Comparison of ENCODE assay signal across 26 cellular contexts in the genomic region with DNA sequence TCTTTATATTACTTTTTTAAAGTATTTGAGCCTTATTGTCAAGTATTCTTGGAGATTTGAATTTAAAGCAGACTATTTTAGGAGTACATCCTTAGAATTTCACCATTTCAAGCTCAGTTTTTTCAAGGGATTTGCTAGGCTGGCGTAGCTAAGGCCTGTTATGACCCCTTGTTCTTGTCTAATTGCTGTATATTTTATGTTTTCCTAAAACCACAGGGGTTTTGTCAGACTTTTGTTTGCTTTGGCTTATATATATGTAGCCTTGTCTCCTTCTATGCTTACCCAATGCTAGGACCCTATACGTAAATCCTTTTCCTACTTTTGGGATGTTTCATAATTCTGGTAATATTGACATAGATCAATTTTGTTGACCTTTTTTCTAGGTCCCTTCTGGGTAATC.
"Had no signal": no experiment of that assay in that cellular context is flagged by ENCODE, and none has a peak within 500 bp of the region (broad histone marks: within the 10 kb centered on the region; RNA-seq: fewer than 3 reads in every experiment).

No MANE protein-coding gene starts in this region.

- ATAC-seq: activated CD8-positive, alpha-beta memory T cell treated with anti-CD3 and anti-CD28 coated beads, Interleukin-2, amount 10 ng/mL, durations not matched to agents 7 days and 5 days; body of pancreas; left lobe of liver; lower lobe of right lung; stimulated activated memory B cell treated with anti-CD40 and anti-IgM and Interleukin-4, amounts not matched to agents 10 μg/mL and 1 μg/mL and 100 μg/mL, for 72 hours; WTC11 had no signal

- H3K9me3 ChIP-seq: body of pancreas, lower lobe of right lung, ovary, prostate gland, right atrium auricular region, stomach, transverse colon, uterus had no signal

- H3K9me3 Mint-ChIP-seq: activated CD4-positive, alpha-beta memory T cell treated with anti-CD3 and anti-CD28 coated beads, Interleukin-2, amount 10 ng/mL, durations not matched to agents 7 days and 5 days; activated CD4-positive, alpha-beta T cell treated with anti-CD3 and anti-CD28 coated beads, Interleukin-2, amount 10 ng/mL, durations not matched to agents 24 days and 14 days; T-helper 1 cell treated with Interleukin-12 subunit alpha and Interleukin-12 subunit beta and Interleukin-4 antibody, amounts not matched to agents 30 μg/mL and 1 μg/mL, for 36 hours; WTC11 had no signal

- H3K27me3 Mint-ChIP-seq: activated CD4-positive, alpha-beta memory T cell treated with anti-CD3 and anti-CD28 coated beads, Interleukin-2, amount 10 ng/mL, durations not matched to agents 7 days and 5 days; activated CD4-positive, alpha-beta T cell treated with anti-CD3 and anti-CD28 coated beads, Interleukin-2, amount 10 ng/mL, durations not matched to agents 24 days and 14 days; activated CD8-positive, alpha-beta memory T cell treated with anti-CD3 and anti-CD28 coated beads, Interleukin-2, amount 10 ng/mL, durations not matched to agents 7 days and 5 days; activated naive CD4-positive, alpha-beta T cell treated with anti-CD3 and anti-CD28 coated beads, Interleukin-2, amount 10 ng/mL, durations not matched to agents 7 days and 5 days; naive B cell; stimulated activated memory B cell treated with anti-CD40 and anti-IgM and Interleukin-4, amounts not matched to agents 10 μg/mL and 1 μg/mL and 100 μg/mL, for 72 hours had no signal

- DNase-seq: activated CD4-positive, alpha-beta memory T cell treated with anti-CD3 and anti-CD28 coated beads, Interleukin-2, amount 10 ng/mL, durations not matched to agents 7 days and 5 days; activated CD4-positive, alpha-beta T cell treated with anti-CD3 and anti-CD28 coated beads, Interleukin-2, amount 10 ng/mL, durations not matched to agents 24 days and 14 days; activated CD8-positive, alpha-beta memory T cell treated with anti-CD3 and anti-CD28 coated beads, Interleukin-2, amount 10 ng/mL, durations not matched to agents 7 days and 5 days; activated effector memory CD4-positive, alpha-beta T cell treated with anti-CD3 and anti-CD28 coated beads, Interleukin-2, amount 50 U/mL, for 16 hours; activated naive CD4-positive, alpha-beta T cell treated with anti-CD3 and anti-CD28 coated beads, Interleukin-2, amount 10 ng/mL, durations not matched to agents 7 days and 5 days; activated T-cell treated with anti-CD3 and anti-CD28 coated beads for 4 hours; amygdala; body of pancreas; dermis blood vessel endothelial cell; effector CD8-positive, alpha-beta T cell; lower lobe of right lung; mesendoderm; naive B cell; ovary; small intestine; stimulated activated CD4-positive, alpha-beta T cell treated with anti-CD3 and anti-CD28 coated beads, Interleukin-15, amount 100 ng/mL, for 24 hours; stomach; transverse colon; uterus had no signal

- H3K27me3 ChIP-seq: body of pancreas, foreskin keratinocyte, ovary, right atrium auricular region, stomach, transverse colon, uterus had no signal

- H3K4me1 Mint-ChIP-seq: activated CD4-positive, alpha-beta memory T cell treated with anti-CD3 and anti-CD28 coated beads, Interleukin-2, amount 10 ng/mL, durations not matched to agents 7 days and 5 days; activated CD4-positive, alpha-beta T cell treated with anti-CD3 and anti-CD28 coated beads, Interleukin-2, amount 10 ng/mL, durations not matched to agents 24 days and 14 days; activated CD8-positive, alpha-beta memory T cell treated with anti-CD3 and anti-CD28 coated beads, Interleukin-2, amount 10 ng/mL, durations not matched to agents 7 days and 5 days; activated naive CD4-positive, alpha-beta T cell treated with anti-CD3 and anti-CD28 coated beads, Interleukin-2, amount 10 ng/mL, durations not matched to agents 7 days and 5 days had no signal

- H3K4me3 ChIP-seq: body of pancreas, lower lobe of right lung, ovary, prostate gland, right atrium auricular region, stomach, transverse colon, uterus had no signal

- H3K27ac Mint-ChIP-seq: activated CD4-positive, alpha-beta memory T cell treated with anti-CD3 and anti-CD28 coated beads, Interleukin-2, amount 10 ng/mL, durations not matched to agents 7 days and 5 days; activated CD4-positive, alpha-beta T cell treated with anti-CD3 and anti-CD28 coated beads, Interleukin-2, amount 10 ng/mL, durations not matched to agents 24 days and 14 days; activated CD8-positive, alpha-beta memory T cell treated with anti-CD3 and anti-CD28 coated beads, Interleukin-2, amount 10 ng/mL, durations not matched to agents 7 days and 5 days; activated naive CD4-positive, alpha-beta T cell treated with anti-CD3 and anti-CD28 coated beads, Interleukin-2, amount 10 ng/mL, durations not matched to agents 7 days and 5 days; naive B cell; stimulated activated memory B cell treated with anti-CD40 and anti-IgM and Interleukin-4, amounts not matched to agents 10 μg/mL and 1 μg/mL and 100 μg/mL, for 72 hours; T-helper 1 cell treated with Interleukin-12 subunit alpha and Interleukin-12 subunit beta and Interleukin-4 antibody, amounts not matched to agents 30 μg/mL and 1 μg/mL, for 36 hours had no signal

- H3K4me1 ChIP-seq: body of pancreas, prostate gland, right atrium auricular region, stomach, transverse colon, uterus had no signal

- H3K27ac ChIP-seq: body of pancreas, foreskin keratinocyte, lower lobe of right lung, ovary, prostate gland, right atrium auricular region, stomach, transverse colon, uterus had no signal

- H3K36me3 Mint-ChIP-seq: activated CD8-positive, alpha-beta memory T cell treated with anti-CD3 and anti-CD28 coated beads, Interleukin-2, amount 10 ng/mL, durations not matched to agents 7 days and 5 days; activated naive CD4-positive, alpha-beta T cell treated with anti-CD3 and anti-CD28 coated beads, Interleukin-2, amount 10 ng/mL, durations not matched to agents 7 days and 5 days; naive B cell; stimulated activated memory B cell treated with anti-CD40 and anti-IgM and Interleukin-4, amounts not matched to agents 10 μg/mL and 1 μg/mL and 100 μg/mL, for 72 hours; WTC11 had no signal

- H3K36me3 ChIP-seq: lower lobe of right lung, ovary, prostate gland, right atrium auricular region, stomach, transverse colon, uterus had no signal

- H3K4me3 Mint-ChIP-seq: activated CD4-positive, alpha-beta memory T cell treated with anti-CD3 and anti-CD28 coated beads, Interleukin-2, amount 10 ng/mL, durations not matched to agents 7 days and 5 days; activated CD4-positive, alpha-beta T cell treated with anti-CD3 and anti-CD28 coated beads, Interleukin-2, amount 10 ng/mL, durations not matched to agents 24 days and 14 days; activated CD8-positive, alpha-beta memory T cell treated with anti-CD3 and anti-CD28 coated beads, Interleukin-2, amount 10 ng/mL, durations not matched to agents 7 days and 5 days; activated naive CD4-positive, alpha-beta T cell treated with anti-CD3 and anti-CD28 coated beads, Interleukin-2, amount 10 ng/mL, durations not matched to agents 7 days and 5 days; naive B cell; stimulated activated memory B cell treated with anti-CD40 and anti-IgM and Interleukin-4, amounts not matched to agents 10 μg/mL and 1 μg/mL and 100 μg/mL, for 72 hours; T-helper 1 cell treated with Interleukin-12 subunit alpha and Interleukin-12 subunit beta and Interleukin-4 antibody, amounts not matched to agents 30 μg/mL and 1 μg/mL, for 36 hours; WTC11 had no signal
